In genomic region chr3:177536873-177537272, GRCh38 we compare ENCODE assay signal across 26 cellular contexts.
"Had no signal": no experiment of that assay in that cellular context is flagged by ENCODE, and none has a peak within 500 bp of the region (broad histone marks: within the 10 kb centered on the region; RNA-seq: fewer than 3 reads in every experiment).

No MANE protein-coding gene starts in this region.

- H3K27me3 ChIP-seq: adrenal gland, ascending aorta, cardiac muscle cell, gastroesophageal sphincter, sigmoid colon, tibial nerve had no signal

- DNase-seq: activated CD4-positive, alpha-beta T cell treated with anti-CD3 and anti-CD28 coated beads for 1 hour; activated CD8-positive, alpha-beta memory T cell treated with anti-CD3 and anti-CD28 coated beads, Interleukin-2, amount 10 ng/mL, durations not matched to agents 7 days and 5 days; activated CD8-positive, alpha-beta T cell treated with anti-CD3 and anti-CD28 coated beads, Interleukin-2, amount 10 ng/mL, durations not matched to agents 7 days and 5 days; activated naive CD4-positive, alpha-beta T cell; activated T-cell treated with anti-CD3 and anti-CD28 coated beads, Interleukin-2, amount 50 U/mL, for 48 hours; adrenal gland; head of caudate nucleus; kidney; naive thymus-derived CD8-positive, alpha-beta T cell; sigmoid colon; small intestine; stimulated activated CD4-positive, alpha-beta T cell treated with anti-CD3 and anti-CD28 coated beads, Interleukin-4, amount 100 ng/mL, for 24 hours; stimulated activated naive CD8-positive, alpha-beta T cell treated with anti-CD3 and anti-CD28 coated beads, Interleukin-15, amount 100 ng/mL, for 72 hours; SW 1271; T-helper 9 cell had no signal

- H3K9me3 Mint-ChIP-seq: activated naive CD4-positive, alpha-beta T cell treated with anti-CD3 and anti-CD28 coated beads, Interleukin-2, amount 50 U/mL, for 72 hours; brain; memory B cell; naive thymus-derived CD8-positive, alpha-beta T cell; stimulated activated effector memory CD8-positive, alpha-beta T cell treated with anti-CD3 and anti-CD28 coated beads, Interleukin-12 subunit alpha, Interleukin-12 subunit beta, amount 100 ng/mL, for 72 hours; stimulated activated naive CD8-positive, alpha-beta T cell treated with anti-CD3 and anti-CD28 coated beads, Interleukin-15, amount 100 ng/mL, for 72 hours; T-helper 1 cell treated with Interleukin-12 subunit alpha and Interleukin-12 subunit beta and Interleukin-4 antibody, amounts not matched to agents 30 μg/mL and 1 μg/mL, for 36 hours; WTC11 had no signal

- H3K36me3 ChIP-seq: adrenal gland, ascending aorta, cardiac muscle cell, gastroesophageal sphincter, sigmoid colon, tibial nerve had no signal

- H3K4me3 Mint-ChIP-seq: activated CD8-positive, alpha-beta memory T cell treated with anti-CD3 and anti-CD28 coated beads, Interleukin-2, amount 10 ng/mL, durations not matched to agents 7 days and 5 days; activated CD8-positive, alpha-beta T cell treated with anti-CD3 and anti-CD28 coated beads, Interleukin-2, amount 10 ng/mL, durations not matched to agents 7 days and 5 days; brain; memory B cell; stimulated activated effector memory CD8-positive, alpha-beta T cell treated with anti-CD3 and anti-CD28 coated beads, Interleukin-12 subunit alpha, Interleukin-12 subunit beta, amount 100 ng/mL, for 72 hours; stimulated activated naive CD8-positive, alpha-beta T cell treated with anti-CD3 and anti-CD28 coated beads, Interleukin-15, amount 100 ng/mL, for 72 hours; T-helper 1 cell treated with Interleukin-12 subunit alpha and Interleukin-12 subunit beta and Interleukin-4 antibody, amounts not matched to agents 30 μg/mL and 1 μg/mL, for 36 hours; WTC11 had no signal

- H3K27ac Mint-ChIP-seq: activated CD8-positive, alpha-beta memory T cell treated with anti-CD3 and anti-CD28 coated beads, Interleukin-2, amount 10 ng/mL, durations not matched to agents 7 days and 5 days; activated CD8-positive, alpha-beta T cell treated with anti-CD3 and anti-CD28 coated beads, Interleukin-2, amount 10 ng/mL, durations not matched to agents 7 days and 5 days; activated naive CD4-positive, alpha-beta T cell treated with anti-CD3 and anti-CD28 coated beads, Interleukin-2, amount 50 U/mL, for 72 hours; memory B cell; stimulated activated effector memory CD8-positive, alpha-beta T cell treated with anti-CD3 and anti-CD28 coated beads, Interleukin-12 subunit alpha, Interleukin-12 subunit beta, amount 100 ng/mL, for 72 hours; stimulated activated naive CD8-positive, alpha-beta T cell treated with anti-CD3 and anti-CD28 coated beads, Interleukin-15, amount 100 ng/mL, for 72 hours; T-helper 1 cell treated with Interleukin-12 subunit alpha and Interleukin-12 subunit beta and Interleukin-4 antibody, amounts not matched to agents 30 μg/mL and 1 μg/mL, for 36 hours had no signal

- H3K27ac ChIP-seq: ascending aorta, cardiac muscle cell had no signal

- H3K36me3 Mint-ChIP-seq: brain; memory B cell; naive thymus-derived CD8-positive, alpha-beta T cell; stimulated activated effector memory CD8-positive, alpha-beta T cell treated with anti-CD3 and anti-CD28 coated beads, Interleukin-12 subunit alpha, Interleukin-12 subunit beta, amount 100 ng/mL, for 72 hours; WTC11 had no signal

- H3K4me3 ChIP-seq: adrenal gland, ascending aorta, cardiac muscle cell, coronary artery, gastroesophageal sphincter, sigmoid colon, tibial nerve had no signal

- ATAC-seq: activated CD8-positive, alpha-beta memory T cell treated with anti-CD3 and anti-CD28 coated beads, Interleukin-2, amount 10 ng/mL, durations not matched to agents 7 days and 5 days; activated CD8-positive, alpha-beta T cell treated with anti-CD3 and anti-CD28 coated beads, Interleukin-2, amount 10 ng/mL, durations not matched to agents 7 days and 5 days; activated naive CD4-positive, alpha-beta T cell treated with anti-CD3 and anti-CD28 coated beads, Interleukin-2, amount 50 U/mL, for 72 hours; gastroesophageal sphincter; naive thymus-derived CD8-positive, alpha-beta T cell; stimulated activated effector memory CD8-positive, alpha-beta T cell treated with anti-CD3 and anti-CD28 coated beads, Interleukin-12 subunit alpha, Interleukin-12 subunit beta, amount 100 ng/mL, for 72 hours; stimulated activated naive CD8-positive, alpha-beta T cell treated with anti-CD3 and anti-CD28 coated beads, Interleukin-15, amount 100 ng/mL, for 72 hours had no signal

- H3K27me3 Mint-ChIP-seq: activated CD8-positive, alpha-beta memory T cell treated with anti-CD3 and anti-CD28 coated beads, Interleukin-2, amount 10 ng/mL, durations not matched to agents 7 days and 5 days; brain; memory B cell; naive thymus-derived CD8-positive, alpha-beta T cell; stimulated activated naive CD8-positive, alpha-beta T cell treated with anti-CD3 and anti-CD28 coated beads, Interleukin-15, amount 100 ng/mL, for 72 hours had no signal

- H3K9me3 ChIP-seq: adrenal gland, ascending aorta, gastroesophageal sphincter, sigmoid colon, tibial nerve had no signal
